34 cellular contexts compared by ENCODE assay signal in genomic region chr9:88726803-88727202, GRCh38.
"Had no signal": no experiment of that assay in that cellular context is flagged by ENCODE, and none has a peak within 500 bp of the region (broad histone marks: within the 10 kb centered on the region; RNA-seq: fewer than 3 reads in every experiment).

No MANE protein-coding gene starts in this region.

- H3K4me3 ChIP-seq: MG63 had no signal

- DNase-seq: Karpas-422, Kasumi-1, MG63, MM.1S, MV-4-11, NCI-H1048, NCI-H1092, NCI-H1092 treated with DMSO at 0.1 percent for 48 hours, NCI-H1105, NCI-H1105 treated with DMSO at 0.1 percent for 48 hours, NCI-H1417, NCI-H1417 treated with DMSO at 0.1 percent for 48 hours, NCI-H1436, NCI-H1436 treated with DMSO at 0.1 percent for 48 hours, NCI-H146, NCI-H1694, NCI-H1694 treated with DMSO at 0.1 percent for 48 hours, NCI-H187, NCI-H187 treated with DMSO at 0.1 percent for 48 hours, NCI-H1930, NCI-H2029, NCI-H2029 treated with DMSO at 0.1 percent for 48 hours, NCI-H2081, NCI-H2081 treated with DMSO at 0.1 percent for 48 hours, NCI-H2107, NCI-H2171, NCI-H2171 treated with DMSO at 0.1 percent for 48 hours, NCI-H2227 treated with DMSO at 0.1 percent for 48 hours, NCI-H226, NCI-H446, NCI-H446 treated with DMSO at 0.1 percent for 48 hours, NCI-H510A, NCI-H510A treated with DMSO at 0.1 percent for 48 hours had no signal

- H3K27ac ChIP-seq: KMS-11 had no signal

- H3K9me3 ChIP-seq: MG63 had no signal

- H3K36me3 ChIP-seq: MG63 had no signal

- H3K4me2 ChIP-seq: KMS-11 had no signal

- H3K9ac ChIP-seq: KMS-11 had no signal

- H3K27me3 ChIP-seq: MG63 had no signal
